In the genomic region with DNA sequence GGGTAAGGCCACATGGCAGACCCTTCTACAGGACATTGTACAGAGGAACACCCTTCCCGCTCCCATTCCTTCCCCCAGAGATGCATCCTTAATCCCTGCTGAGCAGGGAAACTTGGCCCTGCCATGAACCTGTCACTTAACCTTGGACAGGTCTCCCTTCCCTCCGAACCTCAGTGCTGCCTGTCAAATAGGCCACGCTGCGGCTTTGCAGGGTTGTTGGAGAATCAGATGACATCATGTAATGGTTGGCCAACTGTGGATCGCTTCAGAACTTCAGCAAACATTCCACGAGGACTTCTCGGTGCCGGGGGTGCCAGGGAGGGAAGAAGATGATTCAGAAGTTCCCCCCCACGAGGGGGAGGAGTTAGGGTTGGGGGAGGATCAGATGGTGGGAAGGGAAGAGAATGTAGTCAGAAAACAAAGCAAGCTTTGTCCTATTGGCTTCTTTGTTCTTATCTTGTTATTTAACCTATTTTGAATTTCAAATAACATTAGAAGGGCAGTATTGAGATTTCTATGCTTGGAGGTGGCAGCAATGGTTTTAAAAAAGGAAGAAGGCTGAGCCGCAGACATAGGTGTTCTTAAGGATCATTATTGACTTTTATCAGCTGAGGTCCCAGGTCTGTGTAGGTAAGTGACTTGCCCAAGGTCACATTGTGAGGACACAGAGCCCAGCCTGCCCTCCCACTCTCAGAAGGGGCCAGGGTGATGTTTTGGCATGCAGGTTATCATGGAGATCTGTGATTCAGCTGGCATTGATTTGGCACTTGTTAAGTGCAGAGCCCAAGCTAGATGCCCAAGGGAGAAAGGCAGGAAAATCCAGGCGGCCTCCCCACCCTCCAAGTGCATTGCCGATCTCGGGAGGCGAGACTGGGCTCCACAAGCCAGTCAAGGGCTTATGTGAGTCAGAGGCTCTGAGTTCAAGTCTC, we compare ENCODE assay signal across 10 cellular contexts. TPM values are rescaled to one million over a fixed set of nuclear protein-coding genes. Genes with fewer than 3 reads are reported as not detected.
DNase-seq lines count a peak whose midpoint lies in the region; ATAC-seq, FAIRE-seq and TF ChIP-seq lines count a peak whose summit lies in the region.
"Had no signal": no experiment of that assay in that cellular context is flagged by ENCODE, and none has a peak within 500 bp of the region (broad histone marks: within the 10 kb centered on the region; RNA-seq: fewer than 3 reads in every experiment).

No MANE protein-coding gene starts in this region.

- peak; percentile 88 for FAIRE-seq in K562 (lab: Jason Lieb, UNC)
- FAIRE-seq in kidney (lab: Jason Lieb, UNC), result no peak
- FAIRE-seq: islet of Langerhans had no signal

- ATAC-seq in K562 (peak; percentile 14; the same call in 1 of the 3 replicates), HG03354 (IDR thresholded peaks at IDR 0.05; ENCODE audit: poor library complexity, severe bottlenecking, unreplicated experiment) (no peak)

- peak overlapping the region; percentile 92 for H3K4me2 ChIP-seq in K562 (ENCODE audit: insufficient read depth, low read length)

- TSS peak; percentile 28 for BruUV-seq in K562 (replicated peaks; lab: Mats Ljungman, UMichigan)

- no peak overlapping the region for H2AFZ ChIP-seq in K562 (ENCODE audit: low read depth, low read length)

- H3K9ac ChIP-seq in K562 (ENCODE audit: insufficient read depth in 1 of 2, low read depth in 2 of 2, low read length in 2 of 2) (peak overlapping the region; percentile 97; a peak in 3 of 4 replicates), kidney (ENCODE audit: low read length in 2 of 2) (peak overlapping the region; percentile 32 to 93), stomach smooth muscle (ENCODE audit: low read length in 2 of 2) (no peak overlapping the region)

- peaks cover 56% of the 10 kb centered on the region; the same call in 2 of the 3 replicates for H3K36me3 ChIP-seq in K562 (ENCODE audit: control insufficient read depth, insufficient read depth, low read length)
- peaks cover 2 to 21% of the 10 kb centered on the region in 2 donors for H3K36me3 ChIP-seq in kidney (ENCODE audit: control insufficient read depth in 1 of 2, insufficient read depth in 2 of 2, low read length in 2 of 2)
- peaks cover 3 to 9% of the 10 kb centered on the region in 2 donors for H3K36me3 ChIP-seq in stomach smooth muscle (ENCODE audit: control insufficient read depth in 2 of 2, insufficient read depth in 2 of 2, low read length in 2 of 2)

- CTCF ChIA-PET in HEK293T (lab: Yijun Ruan, JAX) (interaction anchor here (0.6 to 3.9 kb wide), 4 partner anchors 18 to 80 kb away, joined by 5 to 32 read pairs (median 30); no protein-coding TSS in a partner anchor), K562 (lab: Yijun Ruan, JAX; ENCODE audit: low intra/inter-chr PET ratio) (interaction anchor here (1.0 to 2.4 kb wide), 2 partner anchors 18 to 20 kb away, joined by 4 to 16 read pairs; no protein-coding TSS in a partner anchor)

- no peak for TF ChIP-seq POLR2A in K562 (conservative IDR thresholded peaks at IDR 0.05)

- H3K9me3 ChIP-seq in K562 (replicated peaks; ENCODE audit: control insufficient read depth, insufficient read depth, low read depth, low read length), result no peaks in the 10 kb centered on the region
- no peaks in the 10 kb centered on the region for H3K9me3 ChIP-seq in kidney (ENCODE audit: control insufficient read depth in 1 of 2, low read length in 2 of 2)
- H3K9me3 ChIP-seq in stomach smooth muscle (ENCODE audit: control insufficient read depth in 2 of 2, low read length in 2 of 2), result no peaks in the 10 kb centered on the region

- WGBS in K562 (ENCODE audit: insufficient coverage, low coverage, missing lambda C conversion rate), result 36% methylated on average over 10 of the region's 14 CpGs

- no peak for TF ChIP-seq RAD21 in K562 (CRISPR knock-in tag; conservative IDR thresholded peaks at IDR 0.05 in 1 of 2, IDR thresholded peaks at IDR 0.05 in 1 of 2)

- DNase-seq in HEK293T (ENCODE audit: extremely low spot score), result no peak
- DNase-seq in K562 (ENCODE audit: extremely low read depth in 1 of 4, low spot score in 3 of 4), result peak in 3 of 4 experiments; percentile 29 to 66 (median 58)
- peak; percentile 89 for DNase-seq in kidney
- DNase-seq in DMS79 (lab: John Stamatoyannopoulos, UW), result no peak
- DNase-seq in NCI-H2107 treated with DMSO at 0.1 percent for 48 hours (lab: John Stamatoyannopoulos, UW; ENCODE audit: unreplicated experiment), result no peak
- DNase-seq in NCI-H1436 treated with DMSO at 0.1 percent for 48 hours (lab: John Stamatoyannopoulos, UW), result no peak

- peaks cover 8% of the 10 kb centered on the region for H3K9me1 ChIP-seq in K562 (ENCODE audit: control insufficient read depth, insufficient read depth, low read length)

- TF ChIP-seq CTCF in K562 (IDR thresholded peaks at IDR 0.05 in 2 of 3, conservative IDR thresholded peaks at IDR 0.05 in 1 of 3; ENCODE audit: insufficient read depth in 2 of 3, low read depth in 1 of 3, low read length in 3 of 3) (no peak), kidney (IDR thresholded peaks at IDR 0.05; ENCODE audit: borderline replicate concordance, extremely low read depth, insufficient read depth) (no peak)

- H3K27ac ChIP-seq in K562 (ENCODE audit: extremely low read depth, low read depth, low read length) (peak overlapping the region; percentile 97), kidney (ENCODE audit: low read depth in 2 of 2, low read length in 2 of 2) (peak overlapping the region; percentile 90 to 98), stomach smooth muscle (ENCODE audit: low read length) (peak overlapping the region; percentile 24)

- peak overlapping the region; percentile 83 for H3K4me3 ChIP-seq in K562
- H3K4me3 ChIP-seq in kidney (ENCODE audit: low read length in 2 of 2), result peak overlapping the region; percentile 23 to 34
- H3K4me3 ChIP-seq in stomach smooth muscle (ENCODE audit: low read length in 2 of 2), result peak overlapping the region in 1 of 2 donors; percentile 35

- intact Hi-C loops in K562 (cut with micrococcal nuclease), result no loop called here
- intact Hi-C loops in kidney (cut with DNase I), result no loop called here

- peaks cover 26 to 61% of the 10 kb centered on the region in 2 experiments for H3K4me1 ChIP-seq in K562 (replicated peaks in 1 of 2; ENCODE audit: control insufficient read depth in 2 of 2, insufficient read depth in 2 of 2, low read length in 2 of 2)
- peaks cover 24 to 59% of the 10 kb centered on the region in 2 donors for H3K4me1 ChIP-seq in kidney (ENCODE audit: control insufficient read depth in 1 of 2, insufficient read depth in 1 of 2, low read depth in 1 of 2, low read length in 2 of 2)
- peaks cover 75% of the 10 kb centered on the region for H3K4me1 ChIP-seq in stomach smooth muscle (ENCODE audit: control insufficient read depth, insufficient read depth, low read length)

- POLR2A ChIA-PET in HEK293T (lab: Yijun Ruan, JAX) (interaction anchor here (0.7 to 2.7 kb wide), 9 partner anchors 8 to 58 kb away, joined by 3 to 21 read pairs (median 5); partner anchors contain the start of gene GGA1), K562 (lab: Yijun Ruan, JAX) (interaction anchor here (0.6 to 1.6 kb wide), 7 partner anchors 10 to 321 kb away, joined by 3 to 6 read pairs (median 3); partner anchors contain the start of gene LGALS2)

- in situ Hi-C loops in K562 (cut with MboI), result no loop called here

- H3K79me2 ChIP-seq in K562 (ENCODE audit: control insufficient read depth, insufficient read depth, low read length), result peaks cover 69% of the 10 kb centered on the region

- peaks cover 37% of the 10 kb centered on the region for H4K20me1 ChIP-seq in K562 (replicated peaks; ENCODE audit: control insufficient read depth, insufficient read depth, low read length)

- H3K27me3 ChIP-seq in K562 (ENCODE audit: control insufficient read depth in 2 of 2, insufficient read depth in 2 of 2, low read length in 2 of 2) (no peaks in the 10 kb centered on the region), stomach smooth muscle (ENCODE audit: control insufficient read depth in 1 of 2, insufficient read depth in 2 of 2, low read length in 2 of 2) (peaks cover 0 to 9% of the 10 kb centered on the region in 2 donors)

- no peak for TF ChIP-seq EP300 in K562 (IDR thresholded peaks at IDR 0.05; ENCODE audit: low read length)

RNA-seq across cellular contexts. Expression of gene CDC42EP1, which starts 3.1 kb away (rescaled TPM):
- total RNA-seq in K562 (2011; cell fraction: chromatin; rRNA removed; ENCODE audit: low replicate concordance), result 7.9 and 25.6 TPM in 2 replicates
- total RNA-seq in K562 (2011; cell fraction: nucleolus; rRNA removed), result 22.5 and 24.0 TPM in 2 replicates
- total RNA-seq in K562 (2011; cell fraction: nucleoplasm; rRNA removed), result 13.4 and 14.2 TPM in 2 replicates
- total RNA-seq in K562 (2014; rRNA removed), result 29.0 and 41.6 TPM in 2 replicates
- 2.7 and 3.2 TPM in 2 replicates for total RNA-seq in K562 (2014; rRNA removed; fragmentation: Illumina TruSeq; extraction: Trizol)
- total RNA-seq in K562 (2015; rRNA removed; fragmentation: Illumina TruSeq; extraction: Trizol), result 7.3 and 8.3 TPM in 2 replicates
- 62.8 and 70.2 TPM in 2 replicates for total RNA-seq in K562 (2021)
- 4.0 and 13.8 TPM in 2 replicates for polyA plus RNA-seq in K562 (2011; rRNA removed)
- 6.0 and 18.2 TPM in 2 replicates for polyA plus RNA-seq in K562 (2011; cell fraction: cytosol; rRNA removed)
- polyA plus RNA-seq in K562 (2011; cell fraction: nucleus; rRNA removed), result 9.9 and 15.1 TPM in 2 replicates
- 24.9 and 50.5 TPM in 2 replicates for polyA plus RNA-seq in K562 (2012)
- polyA plus RNA-seq in K562 (2014; fragmentation: Illumina TruSeq; extraction: Trizol), result 18.4 and 49.9 TPM in 2 replicates
- under 1 TPM; 0.67 to 0.69 TPM for polyA plus RNA-seq in K562 (2014; fragmentation: Nextera tagmentation; extraction: Ambion mirVana)
- polyA plus RNA-seq in K562 (2014; rRNA removed), result 22.5 and 28.1 TPM in 2 replicates
- 1.9 and 2.3 TPM in 2 replicates for polyA minus RNA-seq in K562 (2011; rRNA and poly(A)+ RNA removed)
- polyA minus RNA-seq in K562 (2011; cell fraction: cytosol; rRNA and poly(A)+ RNA removed), result 12.7 and 21.9 TPM in 2 replicates
- polyA minus RNA-seq in K562 (2011; cell fraction: nucleus; rRNA and poly(A)+ RNA removed), result 10.2 and 10.6 TPM in 2 replicates
- 68.5 TPM for total RNA-seq in kidney
- polyA plus RNA-seq in kidney (ENCODE audit: insufficient read depth, low read depth, low replicate concordance), result 29.5 TPM

RNA-seq across cellular contexts. Expression of gene LGALS2, which starts 16.5 kb away (rescaled TPM):
- not detected in 2 replicates for total RNA-seq in K562 (2011; cell fraction: chromatin; rRNA removed; ENCODE audit: low replicate concordance)
- total RNA-seq in K562 (2011; cell fraction: nucleolus; rRNA removed), result not detected in 2 replicates
- not detected in 2 replicates for total RNA-seq in K562 (2011; cell fraction: nucleoplasm; rRNA removed)
- total RNA-seq in K562 (2014; rRNA removed), result not detected in 2 replicates
- not detected in 2 replicates for total RNA-seq in K562 (2014; rRNA removed; fragmentation: Illumina TruSeq; extraction: Trizol)
- not detected in 2 replicates for total RNA-seq in K562 (2015; rRNA removed; fragmentation: Illumina TruSeq; extraction: Trizol)
- not detected in 2 replicates for total RNA-seq in K562 (2021)
- not detected in 2 replicates for polyA plus RNA-seq in K562 (2011; rRNA removed)
- not detected in 2 replicates for polyA plus RNA-seq in K562 (2011; cell fraction: cytosol; rRNA removed)
- not detected in 2 replicates for polyA plus RNA-seq in K562 (2011; cell fraction: nucleus; rRNA removed)
- 0.19 TPM in 1 of 2 replicates, not detected in the other for polyA plus RNA-seq in K562 (2012)
- polyA plus RNA-seq in K562 (2014; fragmentation: Illumina TruSeq; extraction: Trizol), result not detected in 2 replicates
- not detected for polyA plus RNA-seq in K562 (2014; fragmentation: Nextera tagmentation; extraction: Ambion mirVana)
- not detected in 2 replicates for polyA plus RNA-seq in K562 (2014; rRNA removed)
- not detected in 2 replicates for polyA minus RNA-seq in K562 (2011; rRNA and poly(A)+ RNA removed)
- polyA minus RNA-seq in K562 (2011; cell fraction: cytosol; rRNA and poly(A)+ RNA removed), result not detected in 2 replicates
- not detected in 2 replicates for polyA minus RNA-seq in K562 (2011; cell fraction: nucleus; rRNA and poly(A)+ RNA removed)
- total RNA-seq in kidney, result 20.4 TPM
- polyA plus RNA-seq in kidney (ENCODE audit: insufficient read depth, low read depth, low replicate concordance), result 372 TPM

RNA-seq across cellular contexts. Expression of gene CARD10, which starts 44.2 kb away (rescaled TPM):
- 5.4 and 20.1 TPM in 2 replicates for total RNA-seq in K562 (2011; cell fraction: chromatin; rRNA removed; ENCODE audit: low replicate concordance)
- total RNA-seq in K562 (2011; cell fraction: nucleolus; rRNA removed), result 9.2 and 11.7 TPM in 2 replicates
- total RNA-seq in K562 (2011; cell fraction: nucleoplasm; rRNA removed), result 6.9 and 8.3 TPM in 2 replicates
- total RNA-seq in K562 (2014; rRNA removed) (4.2 and 4.4 TPM in 2 replicates), K562 (2014; rRNA removed; fragmentation: Illumina TruSeq; extraction: Trizol) (0.57 and 0.84 TPM in 2 replicates), K562 (2015; rRNA removed; fragmentation: Illumina TruSeq; extraction: Trizol) (1.6 TPM in 2 replicates), K562 (2021) (4.6 and 5.8 TPM in 2 replicates), kidney (42.3 TPM)
- polyA plus RNA-seq in K562 (2011; rRNA removed) (3.0 and 4.2 TPM in 2 replicates), K562 (2014; fragmentation: Illumina TruSeq; extraction: Trizol) (1.5 and 3.2 TPM in 2 replicates), K562 (2014; fragmentation: Nextera tagmentation; extraction: Ambion mirVana) (under 1 TPM; 0.13 to 0.20 TPM), K562 (2014; rRNA removed) (3.6 and 5.8 TPM in 2 replicates), kidney (ENCODE audit: insufficient read depth, low read depth, low replicate concordance) (32.4 TPM)
- 4.8 and 9.8 TPM in 2 replicates for polyA plus RNA-seq in K562 (2011; cell fraction: cytosol; rRNA removed)
- polyA plus RNA-seq in K562 (2011; cell fraction: nucleus; rRNA removed), result 14.1 and 18.7 TPM in 2 replicates
- 2.4 and 4.6 TPM in 2 replicates for polyA plus RNA-seq in K562 (2012)
- polyA minus RNA-seq in K562 (2011; rRNA and poly(A)+ RNA removed), result 1.2 and 1.3 TPM in 2 replicates
- 5.9 TPM in 2 replicates for polyA minus RNA-seq in K562 (2011; cell fraction: cytosol; rRNA and poly(A)+ RNA removed)
- 4.6 and 4.7 TPM in 2 replicates for polyA minus RNA-seq in K562 (2011; cell fraction: nucleus; rRNA and poly(A)+ RNA removed)
- polyA plus RNA-seq: IgD-negative memory B cell had no signal

RNA-seq across cellular contexts. Expression of gene GGA1, which starts 45.2 kb away (rescaled TPM):
- total RNA-seq in K562 (2011; cell fraction: chromatin; rRNA removed; ENCODE audit: low replicate concordance), result 235 and 500 TPM in 2 replicates
- total RNA-seq in K562 (2011; cell fraction: nucleolus; rRNA removed), result 281 and 297 TPM in 2 replicates
- 245 and 253 TPM in 2 replicates for total RNA-seq in K562 (2011; cell fraction: nucleoplasm; rRNA removed)
- total RNA-seq in K562 (2014; rRNA removed) (48.0 and 51.3 TPM in 2 replicates), K562 (2014; rRNA removed; fragmentation: Illumina TruSeq; extraction: Trizol) (19.7 and 24.2 TPM in 2 replicates), K562 (2015; rRNA removed; fragmentation: Illumina TruSeq; extraction: Trizol) (29.9 and 31.1 TPM in 2 replicates), K562 (2021) (57.1 and 61.3 TPM in 2 replicates), kidney (61.2 TPM)
- polyA plus RNA-seq in K562 (2011; rRNA removed) (50.4 and 53.3 TPM in 2 replicates), K562 (2014; fragmentation: Illumina TruSeq; extraction: Trizol) (31.6 and 42.5 TPM in 2 replicates), K562 (2014; fragmentation: Nextera tagmentation; extraction: Ambion mirVana) (1 to 10 TPM; 1.5 to 1.9 TPM), K562 (2014; rRNA removed) (69.5 and 71.3 TPM in 2 replicates), kidney (ENCODE audit: insufficient read depth, low read depth, low replicate concordance) (37.5 TPM)
- 27.8 and 56.0 TPM in 2 replicates for polyA plus RNA-seq in K562 (2011; cell fraction: cytosol; rRNA removed)
- 156 and 291 TPM in 2 replicates for polyA plus RNA-seq in K562 (2011; cell fraction: nucleus; rRNA removed)
- polyA plus RNA-seq in K562 (2012), result 41.4 and 63.8 TPM in 2 replicates
- 26.8 and 33.7 TPM in 2 replicates for polyA minus RNA-seq in K562 (2011; rRNA and poly(A)+ RNA removed)
- 20.7 and 22.7 TPM in 2 replicates for polyA minus RNA-seq in K562 (2011; cell fraction: cytosol; rRNA and poly(A)+ RNA removed)
- 56.9 and 57.8 TPM in 2 replicates for polyA minus RNA-seq in K562 (2011; cell fraction: nucleus; rRNA and poly(A)+ RNA removed)

Comparison
In these comparisons a context has a peak if more than half of its experiments do, and no peak if none do; other contexts are left out.
1. DNase-seq: peak in K562 (3 of 4) and kidney (single experiment); none in HEK293T (single experiment), DMS79 (single experiment), NCI-H2107 treated with DMSO at 0.1 percent for 48 hours (single experiment) and NCI-H1436 treated with DMSO at 0.1 percent for 48 hours (single experiment).
2. H3K27ac ChIP-seq: peak in every context shown above with its lines; median percentile 97 in K562; 94 in kidney; 24 in stomach smooth muscle.
3. H3K9ac ChIP-seq: peak in K562 (2 of 2) and kidney (2 of 2); none in stomach smooth muscle (0 of 2).
4. RNA of gene LGALS2, which starts 16.5 kb away (total RNA-seq): 20.4 TPM in kidney (single experiment); not detected in K562; every median in the first group is over 10 times any median in the second.